ENCODE assay signal across 7 cellular contexts in the genomic region with DNA sequence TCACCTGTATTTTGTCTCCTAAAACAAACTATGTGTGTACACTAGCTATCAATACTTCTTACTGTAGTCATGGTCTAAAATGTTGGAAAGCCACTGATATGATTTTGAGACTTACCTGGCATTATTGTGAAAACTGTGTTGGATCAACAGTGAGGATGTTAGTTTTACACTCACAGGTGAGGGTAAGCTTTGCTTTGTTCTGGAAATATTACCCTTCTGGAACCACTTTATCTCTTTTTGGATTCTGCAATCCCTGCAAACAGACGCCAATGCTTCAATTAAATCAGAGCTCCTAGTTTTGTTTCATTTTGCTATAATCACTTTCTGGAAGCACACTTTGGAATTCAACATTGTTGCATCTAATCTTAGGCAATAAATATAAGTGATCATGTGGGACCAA.
"Had no signal": no experiment of that assay in that cellular context is flagged by ENCODE, and none has a peak within 500 bp of the region (broad histone marks: within the 10 kb centered on the region; RNA-seq: fewer than 3 reads in every experiment).

No MANE protein-coding gene starts in this region.

- H3K4me3 ChIP-seq: GM12878 had no signal

- ATAC-seq: GM12878 had no signal

- DNase-seq: GDM1, GF-D8 had no signal

- FAIRE-seq: G401.6, GM12878, GM12892, GM18507, GM19239 had no signal
